Comparison of ENCODE assay signal across 21 cellular contexts in genomic region chr3:41176554-41176953, GRCh38.
"Had no signal": no experiment of that assay in that cellular context is flagged by ENCODE, and none has a peak within 500 bp of the region (broad histone marks: within the 10 kb centered on the region; RNA-seq: fewer than 3 reads in every experiment).

No MANE protein-coding gene starts in this region.

- H3K27me3 ChIP-seq: brain microvascular endothelial cell, ovary had no signal

- ATAC-seq: activated CD8-positive, alpha-beta T cell treated with anti-CD3 and anti-CD28 coated beads, Interleukin-2, amount 10 ng/mL, durations not matched to agents 7 days and 5 days; activated naive CD8-positive, alpha-beta T cell treated with anti-CD3 and anti-CD28 coated beads, Interleukin-2, amount 50 U/mL, for 24 hours; sciatic nerve; SK-N-SH treated with all-trans-retinoic acid at 6 μM for 48 hours; stimulated activated naive B cell treated with anti-CD40 and anti-IgM and Interleukin-4, amounts not matched to agents 10 μg/mL and 1 μg/mL and 100 μg/mL, for 72 hours had no signal

- H3K9me3 ChIP-seq: ovary, spleen had no signal

- H3K36me3 ChIP-seq: brain microvascular endothelial cell, ovary, spleen had no signal

- FAIRE-seq: frontal cortex, kidney had no signal

- DNase-seq: activated CD4-positive, alpha-beta T cell treated with anti-CD3 and anti-CD28 coated beads, Interleukin-2, amount 10 ng/mL, durations not matched to agents 24 days and 14 days; activated CD4-positive, CD25-positive, alpha-beta regulatory T cell; activated CD8-positive, alpha-beta T cell treated with anti-CD3 and anti-CD28 coated beads, Interleukin-2, amount 10 ng/mL, durations not matched to agents 7 days and 5 days; activated effector memory CD4-positive, alpha-beta T cell treated with Interleukin-2 at 50 U/mL for 16 hours; activated naive CD4-positive, alpha-beta T cell treated with anti-CD3 and anti-CD28 coated beads, Interleukin-2, amount 10 ng/mL, durations not matched to agents 7 days and 5 days; activated naive CD8-positive, alpha-beta T cell treated with anti-CD3 and anti-CD28 coated beads, Interleukin-2, amount 50 U/mL, for 24 hours; activated T-cell treated with anti-CD3 and anti-CD28 coated beads, Interleukin-2, amount 50 U/mL, for 48 hours; anterior cingulate cortex; brain microvascular endothelial cell; erythroblast; kidney; ovary; spleen; stimulated activated CD4-positive, alpha-beta T cell treated with anti-CD3 and anti-CD28 coated beads, Interleukin-4, amount 100 ng/mL, for 4 hours; stimulated activated naive B cell treated with anti-CD40 and anti-IgM and Interleukin-4, amounts not matched to agents 10 μg/mL and 1 μg/mL and 100 μg/mL, for 72 hours; T-helper 1 cell; T1000 had no signal

- H3K4me1 ChIP-seq: spleen had no signal

- H3K4me3 ChIP-seq: coronary artery, ovary, spleen had no signal

- H3K27ac ChIP-seq: brain microvascular endothelial cell, coronary artery, ovary, spleen had no signal
